Comparison of ENCODE assay signal across 19 cellular contexts in the genomic region with DNA sequence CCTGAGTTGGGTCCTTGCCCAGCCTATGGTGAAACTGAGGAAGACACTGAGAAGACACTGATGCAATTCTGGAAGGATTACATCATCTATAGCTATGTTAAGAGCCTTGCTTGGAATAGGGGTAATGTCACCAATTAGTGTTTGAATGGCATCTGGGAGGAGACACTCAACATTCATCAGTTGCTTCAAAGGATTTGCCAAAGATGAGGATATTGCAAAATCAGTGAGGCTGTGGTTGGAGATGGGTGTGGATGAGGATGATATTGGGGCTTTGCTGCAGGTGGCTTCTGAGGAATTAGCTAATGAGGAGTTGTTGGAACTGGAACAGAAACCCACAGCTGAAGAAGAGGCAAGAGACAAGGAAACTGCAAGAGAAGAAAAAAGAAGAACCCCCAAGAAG.
"Had no signal": no experiment of that assay in that cellular context is flagged by ENCODE, and none has a peak within 500 bp of the region (broad histone marks: within the 10 kb centered on the region; RNA-seq: fewer than 3 reads in every experiment).

No MANE protein-coding gene starts in this region.

- FAIRE-seq: urothelium cell line had no signal

- H3K4me3 ChIP-seq: body of pancreas, gastroesophageal sphincter, thyroid gland had no signal

- H3K36me3 ChIP-seq: gastroesophageal sphincter, neutrophil, thyroid gland, WERI-Rb-1 had no signal

- H3K27ac ChIP-seq: body of pancreas, gastroesophageal sphincter, neutrophil, thyroid gland, WERI-Rb-1 had no signal

- H3K4me3 Mint-ChIP-seq: activated naive CD4-positive, alpha-beta T cell treated with anti-CD3 and anti-CD28 coated beads, Interleukin-2, amount 10 ng/mL, durations not matched to agents 7 days and 5 days; central memory CD8-positive, alpha-beta T cell; effector memory CD8-positive, alpha-beta T cell; naive thymus-derived CD4-positive, alpha-beta T cell had no signal

- H3K4me1 ChIP-seq: body of pancreas, gastroesophageal sphincter, thyroid gland had no signal

- H3K27me3 ChIP-seq: body of pancreas, gastroesophageal sphincter, neutrophil, thyroid gland had no signal

- H3K27ac Mint-ChIP-seq: activated naive CD4-positive, alpha-beta T cell treated with anti-CD3 and anti-CD28 coated beads, Interleukin-2, amount 10 ng/mL, durations not matched to agents 7 days and 5 days; activated T-helper 2 cell treated with anti-CD3 and anti-CD28 coated beads, Interferon-gamma antibody, Interleukin-2, Interleukin-4, amounts not matched to agents 10 μg/mL and 5 μg/mL and 100 μg/mL, durations not matched to agents 14 hours and 24 hours and 36 hours; naive thymus-derived CD4-positive, alpha-beta T cell had no signal

- ATAC-seq: body of pancreas; effector memory CD8-positive, alpha-beta T cell; gastroesophageal sphincter; left lobe of liver; naive thymus-derived CD4-positive, alpha-beta T cell had no signal

- H3K27me3 Mint-ChIP-seq: central memory CD8-positive, alpha-beta T cell; effector memory CD8-positive, alpha-beta T cell; naive thymus-derived CD4-positive, alpha-beta T cell had no signal

- H3K9me3 Mint-ChIP-seq: central memory CD8-positive, alpha-beta T cell; effector memory CD8-positive, alpha-beta T cell had no signal

- DNase-seq: activated CD4-positive, alpha-beta T cell treated with anti-CD3 and anti-CD28 coated beads for 4 hours; activated naive CD4-positive, alpha-beta T cell treated with anti-CD3 and anti-CD28 coated beads, Interleukin-2, amount 10 ng/mL, durations not matched to agents 7 days and 5 days; amniotic stem cell; body of pancreas; cortex of kidney; effector memory CD8-positive, alpha-beta T cell; islet precursor cell; mammary epithelial cell; naive thymus-derived CD4-positive, alpha-beta T cell; retina; stimulated activated CD4-positive, alpha-beta T cell treated with anti-CD3 and anti-CD28 coated beads, Interleukin-4, amount 100 ng/mL, for 4 hours; thyroid gland; WERI-Rb-1 had no signal
